8 cellular contexts compared by ENCODE assay signal in the genomic region with DNA sequence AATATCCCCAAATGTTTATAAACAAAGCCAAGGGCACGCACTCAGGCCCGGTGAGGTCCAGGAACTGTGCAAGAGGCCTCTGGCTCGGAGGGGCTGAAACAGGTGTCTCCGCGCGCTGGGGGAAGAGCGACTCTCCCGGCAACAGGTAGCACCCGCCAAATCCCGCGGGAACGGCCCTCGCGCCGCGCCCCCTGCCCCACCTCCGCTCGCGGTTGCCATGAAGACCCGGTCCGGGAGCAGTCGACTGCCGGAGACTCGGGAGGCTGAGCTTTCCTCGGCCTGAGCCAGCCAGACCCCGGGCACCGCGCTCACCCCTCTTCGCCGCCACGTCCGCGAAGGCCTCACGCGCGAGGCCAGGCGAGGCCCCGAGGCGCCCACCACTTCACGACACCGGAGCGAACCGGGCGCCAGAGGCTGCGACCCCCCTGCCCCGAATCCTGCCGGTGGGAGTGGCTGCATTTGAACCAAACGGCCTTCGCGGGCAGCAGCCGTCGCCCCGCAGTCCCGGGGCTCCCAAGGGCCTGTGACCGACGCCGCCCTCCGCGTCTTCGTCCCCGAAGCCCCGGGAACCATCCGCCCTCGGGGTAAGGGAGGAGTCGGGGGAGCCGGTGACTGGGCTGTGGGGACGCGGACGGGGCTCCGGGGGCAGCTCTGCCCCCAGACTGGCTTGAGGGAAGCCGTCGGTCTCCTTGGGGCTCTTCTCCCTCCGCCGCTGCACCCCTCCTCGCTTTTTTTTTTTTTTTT. TPM values are rescaled to one million over a fixed set of nuclear protein-coding genes. Genes with fewer than 3 reads are reported as not detected.
DNase-seq lines count a peak whose midpoint lies in the region; ATAC-seq and TF ChIP-seq lines count a peak whose summit lies in the region.

A gene with protein sequence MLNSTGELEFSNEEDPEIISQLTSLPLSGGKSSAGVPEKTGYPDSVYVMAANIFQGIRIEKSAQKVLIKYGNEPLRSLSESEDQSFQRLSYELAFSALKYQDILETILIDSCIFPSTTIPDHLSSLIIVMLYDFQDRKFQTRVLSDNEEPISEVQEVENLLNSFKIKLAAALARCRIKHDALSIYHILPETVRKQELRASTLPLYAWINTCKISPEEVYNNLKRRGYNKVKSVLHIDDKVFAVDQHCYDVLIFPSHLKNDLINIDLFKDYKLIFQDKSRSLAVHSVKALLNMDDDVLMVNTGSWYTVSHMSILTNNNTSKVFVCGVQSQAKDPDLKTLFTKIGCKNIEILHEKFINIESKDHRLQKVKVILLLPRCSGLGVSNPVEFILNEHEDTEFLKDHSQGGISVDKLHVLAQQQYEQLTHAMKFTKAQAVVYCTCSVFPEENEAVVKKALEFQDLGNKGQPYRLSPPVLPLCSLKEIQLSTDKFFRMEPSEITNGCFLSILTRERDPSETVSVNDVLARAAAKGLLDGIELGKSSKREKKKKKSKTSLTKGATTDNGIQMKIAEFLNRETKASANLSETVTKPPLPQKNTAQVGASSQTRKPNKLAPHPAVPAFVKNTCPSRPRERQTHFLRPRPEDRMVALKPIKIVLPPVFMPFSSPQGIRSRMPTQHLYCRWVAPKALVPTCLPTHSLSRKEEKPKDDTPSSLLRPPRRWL (plus strand): TSS at position 239 of the 744 bp plus-strand sequence. CDS start 739 bp downstream, outside the sequence.

- H3K9ac ChIP-seq in iPS-18a (ENCODE audit: low read length): peak within 1 kb of the TSS; percentile 83

- no peak for TF ChIP-seq CTCF in Calu3 (IDR thresholded peaks at IDR 0.05; ENCODE audit: unreplicated experiment)
- no peak for TF ChIP-seq CTCF in gastrocnemius medialis (IDR thresholded peaks at IDR 0.05 in 4 of 5, conservative IDR thresholded peaks at IDR 0.05 in 1 of 5)

- H3K27ac ChIP-seq in iPS-18a (ENCODE audit: low read length) (peak within 1 kb of the TSS; percentile 44), gastrocnemius medialis (no peak within 1 kb of the TSS)

- peak; percentile 87 for DNase-seq in Calu3
- peak; percentile 83 for DNase-seq in NCI-H2227 (lab: John Stamatoyannopoulos, UW; ENCODE audit: unreplicated experiment)
- DNase-seq in activated naive CD8-positive, alpha-beta T cell treated with anti-CD3 and anti-CD28 coated beads, Interleukin-2, amount 50 U/mL, for 24 hours: peak; percentile 46
- DNase-seq in gastrocnemius medialis: no peak
- no peak for DNase-seq in H4 (ENCODE audit: low spot score)
- no peak for DNase-seq in GDM1 (lab: John Stamatoyannopoulos, UW)

- H3K9me3 ChIP-seq in iPS-18a (ENCODE audit: control insufficient read depth, low read depth, low read length): no peaks in the 10 kb centered on the region
- no peaks in the 10 kb centered on the region for H3K9me3 ChIP-seq in gastrocnemius medialis

- no peaks in the 10 kb centered on the region for H3K9me3 Mint-ChIP-seq in Calu3 (ENCODE audit: low read depth, unreplicated experiment)
- peaks cover 3% of the 10 kb centered on the region for H3K9me3 Mint-ChIP-seq in activated naive CD8-positive, alpha-beta T cell treated with anti-CD3 and anti-CD28 coated beads, Interleukin-2, amount 50 U/mL, for 24 hours

- H3K36me3 Mint-ChIP-seq in Calu3 (ENCODE audit: insufficient read depth, unreplicated experiment): peaks cover 24% of the 10 kb centered on the region
- peaks cover 7% of the 10 kb centered on the region for H3K36me3 Mint-ChIP-seq in activated naive CD8-positive, alpha-beta T cell treated with anti-CD3 and anti-CD28 coated beads, Interleukin-2, amount 50 U/mL, for 24 hours (ENCODE audit: low read depth)

- peak within 1 kb of the TSS; percentile 93 for H3K4me3 ChIP-seq in iPS-18a (ENCODE audit: low read length)
- peak within 1 kb of the TSS; percentile 31 to 54 (median 46) for H3K4me3 ChIP-seq in gastrocnemius medialis

- H3K4me1 Mint-ChIP-seq in Calu3 (ENCODE audit: low read depth, unreplicated experiment): peaks cover 8% of the 10 kb centered on the region
- H3K4me1 Mint-ChIP-seq in activated naive CD8-positive, alpha-beta T cell treated with anti-CD3 and anti-CD28 coated beads, Interleukin-2, amount 50 U/mL, for 24 hours: peaks cover 10% of the 10 kb centered on the region

- H3K36me3 ChIP-seq in iPS-18a (ENCODE audit: control insufficient read depth, low read depth, low read length): no peaks in the 10 kb centered on the region
- no peaks in the 10 kb centered on the region for H3K36me3 ChIP-seq in gastrocnemius medialis

- peak within 1 kb of the TSS; percentile 79 for H3K4me3 Mint-ChIP-seq in Calu3 (ENCODE audit: low read depth, unreplicated experiment)
- peak within 1 kb of the TSS; percentile 55 for H3K4me3 Mint-ChIP-seq in activated naive CD8-positive, alpha-beta T cell treated with anti-CD3 and anti-CD28 coated beads, Interleukin-2, amount 50 U/mL, for 24 hours

- H3K27me3 ChIP-seq in iPS-18a (ENCODE audit: control insufficient read depth, insufficient read depth, low read length): no peaks in the 10 kb centered on the region
- peaks cover 26 to 37% (median 30%) of the 10 kb centered on the region in 3 donors for H3K27me3 ChIP-seq in gastrocnemius medialis

- H3K4me1 ChIP-seq in iPS-18a (ENCODE audit: control insufficient read depth, low read depth, low read length) (peaks cover 7% of the 10 kb centered on the region), gastrocnemius medialis (peaks cover 10% of the 10 kb centered on the region in 2 donors)

- CTCF ChIA-PET in Calu3 (lab: Charles Lee): no interaction called here

- in situ Hi-C loops in gastrocnemius medialis (cut with MboI; ENCODE audit: low sequenced_read_pairs in 4 of 4): no loop called here

- intact Hi-C loops in Calu3 (cut with micrococcal nuclease; ENCODE audit: unreplicated experiment): no loop called here
- intact Hi-C loops in gastrocnemius medialis (cut with DNase I; ENCODE audit: low total_unique reads): no loop called here

- TF ChIP-seq POLR2A in gastrocnemius medialis (IDR thresholded peaks at IDR 0.05): no peak

- H3K27ac Mint-ChIP-seq in Calu3 (ENCODE audit: unreplicated experiment): peak within 1 kb of the TSS; percentile 80
- no peak within 1 kb of the TSS for H3K27ac Mint-ChIP-seq in activated naive CD8-positive, alpha-beta T cell treated with anti-CD3 and anti-CD28 coated beads, Interleukin-2, amount 50 U/mL, for 24 hours

- no TSS peak for BruUV-seq in Calu3 (replicated peaks; lab: Mats Ljungman, UMichigan)

- no peaks in the 10 kb centered on the region for H3K27me3 Mint-ChIP-seq in Calu3 (ENCODE audit: unreplicated experiment)
- peaks cover 28% of the 10 kb centered on the region for H3K27me3 Mint-ChIP-seq in activated naive CD8-positive, alpha-beta T cell treated with anti-CD3 and anti-CD28 coated beads, Interleukin-2, amount 50 U/mL, for 24 hours

- ATAC-seq in GM21825 (IDR thresholded peaks at IDR 0.05; ENCODE audit: unreplicated experiment): peak; percentile 73
- ATAC-seq in activated naive CD8-positive, alpha-beta T cell treated with anti-CD3 and anti-CD28 coated beads, Interleukin-2, amount 50 U/mL, for 24 hours: peak; percentile 43
- no peak for ATAC-seq in gastrocnemius medialis

RNA-seq across cellular contexts. Expression of the gene that starts here (rescaled TPM):
- total RNA-seq in Calu3 (2022) (7.7 and 8.6 TPM in 2 replicates), gastrocnemius medialis (under 1 TPM in 1 of 4 donors, not detected in 3; 0.18 TPM)
- not detected in 2 replicates for total RNA-seq in H4 (2014; rRNA removed; shearing (Covaris generic))

Comparison
In these comparisons a context has a peak if more than half of its experiments do, and no peak if none do; other contexts are left out.
1. DNase-seq: peak in Calu3 (single experiment), NCI-H2227 (single experiment) and activated naive CD8-positive, alpha-beta T cell treated with anti-CD3 and anti-CD28 coated beads, Interleukin-2, amount 50 U/mL, for 24 hours (single experiment); none in gastrocnemius medialis (0 of 2), H4 (single experiment) and GDM1 (single experiment).
2. ATAC-seq: peak in GM21825 (single experiment) and activated naive CD8-positive, alpha-beta T cell treated with anti-CD3 and anti-CD28 coated beads, Interleukin-2, amount 50 U/mL, for 24 hours (single experiment); none in gastrocnemius medialis (0 of 2).